ENCODE assay signal across 8 cellular contexts in the genomic region with DNA sequence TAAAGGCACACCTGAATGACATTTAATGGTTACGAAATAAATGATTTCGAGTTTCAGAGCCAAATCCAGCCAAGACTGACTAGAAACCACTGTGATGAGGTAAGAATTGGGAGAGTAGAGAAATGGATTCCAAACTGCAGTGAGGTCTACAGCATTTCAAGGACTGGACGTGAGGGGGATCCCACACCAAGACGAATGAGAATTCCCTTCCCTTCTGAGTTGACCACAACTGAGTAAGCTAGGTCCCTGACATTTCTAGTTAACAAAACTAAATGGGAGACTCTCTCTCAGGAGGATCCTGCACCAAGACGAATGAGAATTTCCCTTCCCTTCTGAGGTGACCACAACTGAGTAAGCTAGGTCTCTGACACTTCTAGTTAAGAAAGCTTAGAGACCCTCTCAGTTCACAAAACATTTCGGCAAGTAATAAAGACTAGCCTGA. TPM values are rescaled to one million over a fixed set of nuclear protein-coding genes. Genes with fewer than 3 reads are reported as not detected.
DNase-seq lines count a peak whose midpoint lies in the region; ATAC-seq and TF ChIP-seq lines count a peak whose summit lies in the region.

No MANE protein-coding gene starts in this region.

- H4K20me1 ChIP-seq in osteoblast (ENCODE audit: insufficient read depth, low read length) = peaks cover 42% of the 10 kb centered on the region

- H3K36me3 ChIP-seq in osteoblast (ENCODE audit: insufficient read depth, low read length) = peaks cover 34% of the 10 kb centered on the region

- no peak overlapping the region for H2AFZ ChIP-seq in osteoblast (ENCODE audit: low read length)

- DNase-seq in activated T-cell treated with anti-CD3 and anti-CD28 coated beads, Interleukin-2, amount 50 U/mL, for 24 hours = no peak
- DNase-seq in activated T-cell treated with anti-CD3 and anti-CD28 coated beads, Interleukin-2, amount 50 U/mL, for 48 hours = no peak
- DNase-seq in RKO (ENCODE audit: low spot score) (peak; percentile 74), epithelial cell of prostate (ENCODE audit: low read depth, low spot score) (no peak), osteoblast (ENCODE audit: insufficient read length, low spot score, missing footprints) (peak; percentile 57), GOT3 (lab: John Stamatoyannopoulos, UW) (no peak), SKM-1 (lab: John Stamatoyannopoulos, UW; ENCODE audit: unreplicated experiment) (no peak)

- no peaks in the 10 kb centered on the region for H3K9me3 ChIP-seq in osteoblast (ENCODE audit: low read depth, low read length)

- peak overlapping the region; percentile 97 for H3K4me3 Mint-ChIP-seq in activated T-cell treated with anti-CD3 and anti-CD28 coated beads, Interleukin-2, amount 50 U/mL, for 24 hours

- H3K27ac ChIP-seq in epithelial cell of prostate = peak overlapping the region; percentile 91
- H3K27ac ChIP-seq in osteoblast (ENCODE audit: low read depth, low read length) = peak overlapping the region; percentile 97

- H3K4me1 ChIP-seq in osteoblast (ENCODE audit: insufficient read depth, low read length) = peaks cover 27% of the 10 kb centered on the region

- peaks cover 52% of the 10 kb centered on the region for H3K4me1 Mint-ChIP-seq in activated T-cell treated with anti-CD3 and anti-CD28 coated beads, Interleukin-2, amount 50 U/mL, for 24 hours (ENCODE audit: low read depth)

- ATAC-seq in HG02798 (IDR thresholded peaks at IDR 0.05; ENCODE audit: poor library complexity, unreplicated experiment) = no peak

- peaks cover 70% of the 10 kb centered on the region for H3K79me2 ChIP-seq in osteoblast (ENCODE audit: insufficient read depth, low read length)

- peaks cover 8% of the 10 kb centered on the region for H3K9me3 Mint-ChIP-seq in activated T-cell treated with anti-CD3 and anti-CD28 coated beads, Interleukin-2, amount 50 U/mL, for 24 hours

- H3K36me3 Mint-ChIP-seq in activated T-cell treated with anti-CD3 and anti-CD28 coated beads, Interleukin-2, amount 50 U/mL, for 24 hours (ENCODE audit: low read depth) = peaks cover 62% of the 10 kb centered on the region

- H3K4me2 ChIP-seq in osteoblast (ENCODE audit: insufficient read depth, low read length) = peak overlapping the region; percentile 94

- no peaks in the 10 kb centered on the region for H3K27me3 ChIP-seq in osteoblast (ENCODE audit: insufficient read depth, low read length)

- peak overlapping the region; percentile 91 for H3K4me3 ChIP-seq in osteoblast (ENCODE audit: insufficient read depth, low read length)

- TF ChIP-seq CTCF in osteoblast (IDR thresholded peaks at IDR 0.05; ENCODE audit: extremely low read depth, low read depth, low read length) = no peak

- H3K27ac Mint-ChIP-seq in activated T-cell treated with anti-CD3 and anti-CD28 coated beads, Interleukin-2, amount 50 U/mL, for 24 hours = peak overlapping the region; percentile 97

- no peaks in the 10 kb centered on the region for H3K27me3 Mint-ChIP-seq in activated T-cell treated with anti-CD3 and anti-CD28 coated beads, Interleukin-2, amount 50 U/mL, for 24 hours

RNA-seq across cellular contexts. Expression of a gene that starts 1.6 kb away (rescaled TPM):
- 1.8 and 2.1 TPM in 2 replicates for total RNA-seq in osteoblast

RNA-seq across cellular contexts. Expression of a gene that starts 1.8 kb away (rescaled TPM):
- 23.5 and 23.6 TPM in 2 replicates for total RNA-seq in osteoblast

RNA-seq across cellular contexts. Expression of a gene that starts 25.5 kb away (rescaled TPM):
- 29.3 and 35.4 TPM in 2 replicates for total RNA-seq in osteoblast

Comparison
In these comparisons a context has a peak if more than half of its experiments do, and no peak if none do; other contexts are left out.
1. DNase-seq: peak in RKO (single experiment) and osteoblast (single experiment); none in activated T-cell treated with anti-CD3 and anti-CD28 coated beads, Interleukin-2, amount 50 U/mL, for 24 hours (single experiment), activated T-cell treated with anti-CD3 and anti-CD28 coated beads, Interleukin-2, amount 50 U/mL, for 48 hours (0 of 2), epithelial cell of prostate (single experiment), GOT3 (single experiment) and SKM-1 (single experiment).